Comparison of ENCODE assay signal across 4 cellular contexts in genomic region chr15:28663720-28664119, GRCh38. TPM values are rescaled to one million over a fixed set of nuclear protein-coding genes. Genes with fewer than 3 reads are reported as not detected.
"Had no signal": no experiment of that assay in that cellular context is flagged by ENCODE, and none has a peak within 500 bp of the region (broad histone marks: within the 10 kb centered on the region; RNA-seq: fewer than 3 reads in every experiment).

No MANE protein-coding gene starts in this region.

RNA-seq across cellular contexts. Expression of gene GOLGA8M, which starts 48.5 kb away (rescaled TPM):
- total RNA-seq: body of pancreas, bronchial epithelial cell, NCI-H460, OCI-LY7 had no signal
